8 cellular contexts compared by ENCODE assay signal in genomic region chr13:28719656-28720055, GRCh38. TPM values are rescaled to one million over a fixed set of nuclear protein-coding genes. Genes with fewer than 3 reads are reported as not detected.
A peak's percentile ranks its signal among the peaks of the same experiment; 100 is the strongest.
DNase-seq lines count a peak whose midpoint lies in the region; ATAC-seq and TF ChIP-seq lines count a peak whose summit lies in the region.

No MANE protein-coding gene starts in this region.

- H3K4me3 ChIP-seq in GM23338 (peak overlapping the region; percentile 86), foreskin fibroblast (ENCODE audit: low read depth in 1 of 2, low read length in 2 of 2) (no peak overlapping the region), spleen (peak overlapping the region in 5 of 8 donors; percentile 60 to 84 (median 72)), Peyer's patch (peak overlapping the region in 2 of 4 donors; percentile 79 to 88)

- no peaks in the 10 kb centered on the region for H3K9me3 ChIP-seq in spleen
- H3K9me3 ChIP-seq in Peyer's patch = no peaks in the 10 kb centered on the region

- H3K79me2 ChIP-seq in GM23338 (replicated peaks; ENCODE audit: insufficient read depth) = no peaks in the 10 kb centered on the region

- H3K4me1 ChIP-seq in GM23338 (ENCODE audit: insufficient read depth) (peaks cover 8% of the 10 kb centered on the region), spleen (peaks cover 4 to 38% (median 31%) of the 10 kb centered on the region in 6 donors), Peyer's patch (peaks cover 0 to 14% (median 0%) of the 10 kb centered on the region in 4 donors)

- no peaks in the 10 kb centered on the region for H3K36me3 Mint-ChIP-seq in GM23338 (ENCODE audit: low read depth)
- H3K36me3 Mint-ChIP-seq in activated B cell treated with CpG ODN at 0.5 μM for 24 hours (ENCODE audit: low read depth) = peaks cover 6% of the 10 kb centered on the region

- peak overlapping the region; percentile 92 for H3K4me3 Mint-ChIP-seq in GM23338
- peak overlapping the region; percentile 92 for H3K4me3 Mint-ChIP-seq in activated B cell treated with CpG ODN at 0.5 μM for 24 hours

- ATAC-seq in GM23338 (no peak), activated B cell treated with CpG ODN at 0.5 μM for 24 hours (ENCODE audit: low read depth) (no peak)

- peaks cover 32% of the 10 kb centered on the region for H3K27me3 ChIP-seq in GM23338 (ENCODE audit: insufficient read depth)
- H3K27me3 ChIP-seq in spleen (replicated peaks in 1 of 7) = no peaks in the 10 kb centered on the region
- no peaks in the 10 kb centered on the region for H3K27me3 ChIP-seq in Peyer's patch

- H3K27ac Mint-ChIP-seq in GM23338 (no peak overlapping the region), activated B cell treated with CpG ODN at 0.5 μM for 24 hours (no peak overlapping the region)

- peaks cover 9% of the 10 kb centered on the region; the same call in 1 of the 2 replicates for H3F3A ChIP-seq in GM23338 (replicated peaks; ENCODE audit: low read depth)

- H3K4me1 Mint-ChIP-seq in GM23338 (peaks cover 7% of the 10 kb centered on the region; the same call in 2 of the 3 replicates), activated B cell treated with CpG ODN at 0.5 μM for 24 hours (peaks cover 23% of the 10 kb centered on the region)

- peak overlapping the region; percentile 99 for H3K4me2 ChIP-seq in GM23338

- CTCF ChIA-PET in activated B cell treated with CpG ODN at 0.5 μM for 24 hours (lab: Charles Lee) = interaction anchor here (1.2 kb wide), 1 partner anchor 15 kb away, joined by 3 read pairs; no protein-coding TSS in a partner anchor

- POLR2A ChIA-PET in activated B cell treated with CpG ODN at 0.5 μM for 24 hours (lab: Charles Lee) = interaction anchor here (0.5 to 4.3 kb wide), 3 partner anchors 9 to 61 kb away, joined by 3 to 37 read pairs (median 14); partner anchors contain the start of gene POMP

- intact Hi-C loops in activated B cell treated with CpG ODN at 0.5 μM for 24 hours (cut with micrococcal nuclease) = loop anchor here (1.0 to 10.0 kb wide), 9 partner anchors 60 to 1935 kb away; partner anchors contain the start of genes MTIF3, POMP and RPL21
- intact Hi-C loops in spleen (cut with DNase I; ENCODE audit: low total_unique reads) = no loop called here

- H3K9me2 ChIP-seq in GM23338 (ENCODE audit: insufficient read depth) = no peaks in the 10 kb centered on the region

- TF ChIP-seq POLR2A in spleen (IDR thresholded peaks at IDR 0.05) (no peak), Peyer's patch (IDR thresholded peaks at IDR 0.05) (no peak)

- H3K9me3 Mint-ChIP-seq in GM23338 (no peaks in the 10 kb centered on the region), activated B cell treated with CpG ODN at 0.5 μM for 24 hours (no peaks in the 10 kb centered on the region)

- H3K36me3 ChIP-seq in GM23338 (ENCODE audit: insufficient read depth) = no peaks in the 10 kb centered on the region
- H3K36me3 ChIP-seq in spleen = peaks cover 0 to 7% (median 0%) of the 10 kb centered on the region in 6 donors
- H3K36me3 ChIP-seq in Peyer's patch = no peaks in the 10 kb centered on the region

- no peaks in the 10 kb centered on the region for H4K20me1 ChIP-seq in GM23338 (replicated peaks; ENCODE audit: insufficient read depth)

- peak overlapping the region; percentile 88 for H2AFZ ChIP-seq in GM23338

- H3K27ac ChIP-seq in GM23338 (ENCODE audit: low read depth) (no peak overlapping the region), spleen (peak overlapping the region in 6 of 8 donors; percentile 93 to 98 (median 98)), Peyer's patch (peak overlapping the region in 2 of 4 donors; percentile 98)

- DNase-seq in GM23338 (ENCODE audit: low spot score) (no peak), activated B cell treated with CpG ODN at 0.5 μM for 24 hours (no peak), foreskin fibroblast (peak; percentile 51 to 60), spleen (no peak), DMS 273 treated with DMSO at 0.1 percent for 48 hours (lab: John Stamatoyannopoulos, UW) (no peak), DMS79 (lab: John Stamatoyannopoulos, UW) (no peak), Peyer's patch (no peak)
- DNase-seq in stimulated activated CD4-positive, alpha-beta T cell treated with anti-CD3 and anti-CD28 coated beads, Interleukin-2, amount 100 ng/mL, for 24 hours = no peak

- WGBS in spleen, 5 donors = 80 to 88% (median 84%) methylated on average over 6 of the region's 6 CpGs

- no peak for TF ChIP-seq CTCF in GM23338 (conservative IDR thresholded peaks at IDR 0.05; ENCODE audit: low read depth in 2 of 2)
- TF ChIP-seq CTCF in activated B cell treated with CpG ODN at 0.5 μM for 24 hours (IDR thresholded peaks at IDR 0.05) = no peak
- TF ChIP-seq CTCF in foreskin fibroblast (IDR thresholded peaks at IDR 0.05; ENCODE audit: low read depth, low read length) = no peak
- TF ChIP-seq CTCF in spleen (IDR thresholded peaks at IDR 0.05 in 8 of 11, conservative IDR thresholded peaks at IDR 0.05 in 3 of 11) = no peak
- no peak for TF ChIP-seq CTCF in Peyer's patch (IDR thresholded peaks at IDR 0.05)

- peaks cover 27% of the 10 kb centered on the region for H3K27me3 Mint-ChIP-seq in GM23338 (ENCODE audit: insufficient read depth, low read depth, poor library complexity)
- H3K27me3 Mint-ChIP-seq in activated B cell treated with CpG ODN at 0.5 μM for 24 hours = peaks cover 2% of the 10 kb centered on the region

TF ChIP-seq in GM23338, 12 proteins besides CTCF, POLR2A, EP300 and RAD21 (continues in another document):
- TF ChIP-seq EZH2 (IDR thresholded peaks at IDR 0.05; ENCODE audit: low read depth, unreplicated experiment) (no peak), STAT1 (IDR thresholded peaks at IDR 0.05; ENCODE audit: unreplicated experiment) (no peak), EZH2phosphoT487 (IDR thresholded peaks at IDR 0.05; ENCODE audit: unreplicated experiment) (no peak), NANOG (IDR thresholded peaks at IDR 0.05; ENCODE audit: borderline replicate concordance) (no peak), JUNB (IDR thresholded peaks at IDR 0.05; ENCODE audit: unreplicated experiment) (no peak), ZNF462 (CRISPR knock-in tag; IDR thresholded peaks at IDR 0.05) (no peak)

RNA-seq across cellular contexts. Expression of gene SLC46A3, which starts 0.9 kb away (rescaled TPM):
- 0.28 and 0.39 TPM in 2 replicates for total RNA-seq in GM23338 (2014; rRNA removed; shearing (Covaris generic))
- polyA plus RNA-seq in GM23338 (2016; fragmentation: Nextera tagmentation; extraction: Ambion mirVana) (0.16 and 0.21 TPM in 2 replicates), spleen (10 to 100 TPM; 10.0 to 15.4 (median 10.5) TPM)
- total RNA-seq in activated B cell treated with CpG ODN at 0.5 μM for 24 hours (8.6 and 11.8 TPM in 2 replicates), spleen (10 to 100 TPM; 15.2 to 41.0 (median 31.0) TPM), Peyer's patch (100 to 1,000 TPM in 2 of 4 donors, 10 to 100 TPM in 2; 10.7 to 198 (median 105) TPM)

Comparison
In these comparisons a context has a peak if more than half of its experiments do, and no peak if none do; other contexts are left out.
1. DNase-seq: peak in foreskin fibroblast (2 of 2); none in GM23338 (single experiment), activated B cell treated with CpG ODN at 0.5 μM for 24 hours (single experiment), spleen (single experiment), DMS 273 treated with DMSO at 0.1 percent for 48 hours (single experiment), DMS79 (single experiment), stimulated activated CD4-positive, alpha-beta T cell treated with anti-CD3 and anti-CD28 coated beads, Interleukin-2, amount 100 ng/mL, for 24 hours (0 of 2) and Peyer's patch (0 of 3).
2. H3K4me3 ChIP-seq: peak in GM23338 (single experiment) and spleen (5 of 8); none in foreskin fibroblast (0 of 2).